Comparison of ENCODE assay signal across 8 cellular contexts in the genomic region with DNA sequence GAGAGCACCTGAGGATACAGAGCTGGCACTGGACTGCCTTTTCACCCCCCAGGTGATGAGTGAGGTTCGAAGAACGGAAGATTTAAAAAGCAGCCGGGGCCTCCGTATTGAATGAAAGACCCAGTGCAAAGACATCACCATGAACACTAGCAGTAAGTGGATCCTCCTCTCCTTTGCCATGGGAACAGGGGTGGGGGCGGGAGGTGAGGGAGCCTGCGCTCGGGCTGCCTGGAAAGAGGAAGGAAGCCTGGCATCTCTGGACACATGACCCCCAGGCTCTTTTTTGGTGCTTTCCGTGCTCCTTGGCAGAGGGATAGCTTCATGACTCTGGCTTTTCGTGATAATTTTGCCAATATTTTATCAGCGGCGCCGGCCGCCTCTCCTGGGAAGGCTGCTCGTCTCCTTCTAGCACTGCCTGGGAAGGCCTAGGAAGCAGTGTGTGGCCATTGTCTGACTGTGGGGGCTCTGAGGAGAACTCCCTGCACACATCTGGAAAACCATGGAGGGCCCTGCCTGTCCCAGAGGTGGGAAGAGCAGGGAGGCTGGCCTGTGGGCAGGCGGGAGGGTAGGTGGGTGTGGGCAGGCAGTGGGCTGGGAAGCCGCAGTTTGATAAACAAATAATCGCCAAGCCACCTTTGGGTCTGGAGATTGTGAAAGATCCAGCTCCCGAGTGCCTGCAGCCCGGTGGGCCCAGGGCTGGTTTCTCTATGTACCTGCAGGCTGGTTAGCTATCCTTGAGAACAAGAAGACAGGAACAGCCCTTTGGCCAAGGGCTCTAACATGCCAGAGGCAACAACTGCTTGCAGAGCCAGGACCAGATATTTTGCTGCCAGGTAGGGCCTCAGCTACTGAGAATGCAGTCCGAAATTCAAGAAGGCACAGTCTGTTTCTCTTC. TPM values are rescaled to one million over a fixed set of nuclear protein-coding genes. Genes with fewer than 3 reads are reported as not detected.
DNase-seq lines count a peak whose midpoint lies in the region; ATAC-seq and TF ChIP-seq lines count a peak whose summit lies in the region.

No MANE protein-coding gene starts in this region.

- TF ChIP-seq RAD21 in IMR-90 (IDR thresholded peaks at IDR 0.05; ENCODE audit: low read length): no peak

- peak overlapping the region; percentile 96 for H3K23ac ChIP-seq in IMR-90 (ENCODE audit: low read depth, low read length)

- no peaks in the 10 kb centered on the region for H4K20me1 ChIP-seq in IMR-90 (ENCODE audit: insufficient read depth, low read length)

- DNase-seq in BE2C: no peak
- peak; percentile 44 for DNase-seq in IMR-90
- no peak for DNase-seq in breast epithelium (ENCODE audit: low spot score in 2 of 2)
- DNase-seq in left kidney (ENCODE audit: low read depth, low spot score): peak; percentile 70
- DNase-seq in NCI-H146 treated with DMSO at 0.1 percent for 48 hours (lab: John Stamatoyannopoulos, UW; ENCODE audit: unreplicated experiment): no peak
- DNase-seq in COR-L47 (lab: John Stamatoyannopoulos, UW): no peak

- peaks cover 10 to 34% of the 10 kb centered on the region in 2 experiments for H3K79me1 ChIP-seq in IMR-90 (ENCODE audit: low read depth in 1 of 2, low read length in 2 of 2)

- no peaks in the 10 kb centered on the region; the same call in 1 of the 2 replicates for H3K27me3 ChIP-seq in BE2C
- H3K27me3 ChIP-seq in IMR-90 (ENCODE audit: control insufficient read depth, insufficient read depth, low read length): no peaks in the 10 kb centered on the region
- H3K27me3 ChIP-seq in breast epithelium: no peaks in the 10 kb centered on the region
- H3K27me3 ChIP-seq in stomach smooth muscle (ENCODE audit: control insufficient read depth in 1 of 2, insufficient read depth in 2 of 2, low read length in 2 of 2): peaks cover 0 to 2% of the 10 kb centered on the region in 2 donors

- WGBS in IMR-90 (ENCODE audit: extremely low coverage in 2 of 2, insufficient read length in 1 of 2), 2 experiments: 16% methylated on average over 8 of the region's 20 CpGs; no CpG with 5 or more reads in 1 of the 2 experiments

- CTCF ChIA-PET in IMR-90 (lab: Yijun Ruan, JAX): interaction anchor here (0.6 to 1.6 kb wide), 12 partner anchors 9 to 99 kb away, joined by 3 to 6 read pairs (median 3); no protein-coding TSS in a partner anchor

- in situ Hi-C loops in IMR-90 (cut with MboI; ENCODE audit: low sequenced_read_pairs): loop anchor here (5.0 kb wide), 1 partner anchor 70 kb away; no protein-coding TSS in a partner anchor

- TF ChIP-seq CTCF in BE2C (IDR thresholded peaks at IDR 0.05; ENCODE audit: low read depth, low read length) (no peak), IMR-90 (conservative IDR thresholded peaks at IDR 0.05; ENCODE audit: low read depth, low read length) (no peak), breast epithelium (IDR thresholded peaks at IDR 0.05) (no peak)

- H4K5ac ChIP-seq in IMR-90 (ENCODE audit: low read depth, low read length): peak overlapping the region; percentile 50

- POLR2A ChIA-PET in IMR-90 (lab: Charles Lee; ENCODE audit: unreplicated experiment): no interaction called here

- H3K9me3 ChIP-seq in BE2C (no peaks in the 10 kb centered on the region), IMR-90 (ENCODE audit: control insufficient read depth, insufficient read depth, low read length) (no peaks in the 10 kb centered on the region), breast epithelium (no peaks in the 10 kb centered on the region), stomach smooth muscle (ENCODE audit: control insufficient read depth in 2 of 2, low read length in 2 of 2) (no peaks in the 10 kb centered on the region)

- peak; percentile 52 for ATAC-seq in IMR-90 (ENCODE audit: low read depth)
- ATAC-seq in HG03095 (IDR thresholded peaks at IDR 0.05; ENCODE audit: unreplicated experiment): no peak

- H3K18ac ChIP-seq in IMR-90 (ENCODE audit: low read depth, low read length): peak overlapping the region; percentile 63

- H2BK20ac ChIP-seq in IMR-90 (ENCODE audit: low read depth, low read length): peak overlapping the region; percentile 74

- H2AK5ac ChIP-seq in IMR-90 (ENCODE audit: low read depth, low read length): peak overlapping the region; percentile 57

- peak overlapping the region; percentile 89 for H2AK9ac ChIP-seq in IMR-90 (replicated peaks; ENCODE audit: low read depth, low read length, poor library complexity)

- H3K9ac ChIP-seq in IMR-90 (ENCODE audit: low read depth, low read length): peak overlapping the region; percentile 73
- peak overlapping the region; percentile 42 to 47 for H3K9ac ChIP-seq in stomach smooth muscle (ENCODE audit: low read length in 2 of 2)

- intact Hi-C loops in IMR-90 (cut with micrococcal nuclease) (loop anchor here (1.0 to 10.0 kb wide), 4 partner anchors 33 to 423 kb away; partner anchors contain the start of gene GRPEL2), breast epithelium (cut with DNase I; ENCODE audit: low total_unique reads) (no loop called here)

- dilution Hi-C loops in IMR-90 (cut with HindIII; ENCODE audit: low sequenced_read_pairs, unreplicated experiment): no loop called here

- H3K14ac ChIP-seq in IMR-90 (replicated peaks; ENCODE audit: low read depth, low read length): peak overlapping the region; percentile 92

- BruUV-seq in IMR-90 (replicated peaks; lab: Mats Ljungman, UMichigan): no TSS peak

- peak overlapping the region; percentile 32; the same call in 1 of the 3 replicates for H2BK15ac ChIP-seq in IMR-90 (ENCODE audit: low read depth, low read length)

- H3K36me3 ChIP-seq in BE2C: no peaks in the 10 kb centered on the region
- no peaks in the 10 kb centered on the region for H3K36me3 ChIP-seq in IMR-90 (ENCODE audit: control insufficient read depth, insufficient read depth, low read length)
- no peaks in the 10 kb centered on the region for H3K36me3 ChIP-seq in breast epithelium
- H3K36me3 ChIP-seq in stomach smooth muscle (ENCODE audit: control insufficient read depth in 2 of 2, insufficient read depth in 2 of 2, low read length in 2 of 2): no peaks in the 10 kb centered on the region

- H4K8ac ChIP-seq in IMR-90 (ENCODE audit: low read depth in 2 of 2, low read length in 2 of 2): peak overlapping the region; percentile 79 to 80; a peak in 3 of 4 replicates

- peak overlapping the region; percentile 74 for H2BK5ac ChIP-seq in IMR-90 (ENCODE audit: low read depth, low read length, poor library complexity, severe bottlenecking)

- H3K56ac ChIP-seq in IMR-90 (ENCODE audit: extremely low read depth, insufficient read depth, low read length): peak overlapping the region; percentile 91

- H3K27ac ChIP-seq in IMR-90 (ENCODE audit: insufficient read depth, low read length) (peak overlapping the region; percentile 67), breast epithelium (peak overlapping the region; percentile 68 to 90), stomach smooth muscle (ENCODE audit: low read length) (peak overlapping the region; percentile 24)

- peak overlapping the region; percentile 71 for H3K4me3 ChIP-seq in BE2C (ENCODE audit: low read depth, low read length)
- peak overlapping the region; percentile 70 for H3K4me3 ChIP-seq in IMR-90 (ENCODE audit: insufficient read depth, low read depth, low read length)
- peak overlapping the region; percentile 65 to 80 (median 80) for H3K4me3 ChIP-seq in breast epithelium
- peak overlapping the region; percentile 68 to 79 for H3K4me3 ChIP-seq in stomach smooth muscle (ENCODE audit: low read length in 2 of 2)

- peak overlapping the region; percentile 91 for H3K4ac ChIP-seq in IMR-90 (ENCODE audit: low read depth, low read length)

- H4K91ac ChIP-seq in IMR-90 (ENCODE audit: insufficient read depth, low read depth, low read length): peak overlapping the region; percentile 96

- H3K4me2 ChIP-seq in IMR-90 (ENCODE audit: low read depth, low read length): peak overlapping the region; percentile 94

- H2AFZ ChIP-seq in IMR-90 (replicated peaks; ENCODE audit: low read length, poor library complexity): peak overlapping the region; percentile 97

- peak; percentile 11; the same call in 1 of the 2 replicates for TF ChIP-seq POLR2A in IMR-90 (IDR thresholded peaks at IDR 0.05; ENCODE audit: low read depth, low read length)
- TF ChIP-seq POLR2A in breast epithelium (IDR thresholded peaks at IDR 0.05): no peak

- H2BK120ac ChIP-seq in IMR-90 (ENCODE audit: low read depth, low read length): peak overlapping the region; percentile 98

- H3K4me1 ChIP-seq in BE2C: no peaks in the 10 kb centered on the region
- peaks cover 11% of the 10 kb centered on the region for H3K4me1 ChIP-seq in IMR-90 (ENCODE audit: control insufficient read depth, insufficient read depth, low read length)
- no peaks in the 10 kb centered on the region for H3K4me1 ChIP-seq in breast epithelium
- peaks cover 21% of the 10 kb centered on the region for H3K4me1 ChIP-seq in stomach smooth muscle (ENCODE audit: control insufficient read depth, insufficient read depth, low read length)

- H3K9me1 ChIP-seq in IMR-90 (ENCODE audit: insufficient read depth, low read length): peaks cover 10% of the 10 kb centered on the region; the same call in 1 of the 2 replicates

TF ChIP-seq in IMR-90, 13 proteins besides CTCF, POLR2A, EP300 and RAD21 (continues in another document):
- TF ChIP-seq MAZ (IDR thresholded peaks at IDR 0.05; ENCODE audit: borderline replicate concordance, low read depth, low read length) (peak; percentile 95; the same call in 1 of the 2 replicates), CEBPB (IDR thresholded peaks at IDR 0.05; ENCODE audit: low read depth, low read length) (peak; percentile 50; the same call in 1 of the 2 replicates), MXI1 (IDR thresholded peaks at IDR 0.05; ENCODE audit: borderline replicate concordance, low read depth, low read length) (0 out of 2 replicates have a peak, but pooled peaks have one; percentile 10), FOS (IDR thresholded peaks at IDR 0.05; ENCODE audit: low read depth, low read length) (no peak), BHLHE40 (IDR thresholded peaks at IDR 0.05; ENCODE audit: low read depth, low read length) (no peak), NFE2L2 (IDR thresholded peaks at IDR 0.05; ENCODE audit: low read depth, low read length) (no peak), MAFK (IDR thresholded peaks at IDR 0.05; ENCODE audit: low read depth, low read length) (no peak)

RNA-seq across cellular contexts. Expression of gene ABLIM3, which starts 0.9 kb away (rescaled TPM):
- 4.6 TPM for polyA plus RNA-seq in BE2C (2012; ENCODE audit: insufficient read depth, insufficient read length, low read depth)
- total RNA-seq in IMR-90 (2012; rRNA removed) (33.3 and 34.2 TPM in 2 replicates), breast epithelium (10 to 100 TPM; 26.3 to 61.9 (median 57.4) TPM)
- 69.9 and 71.1 TPM in 2 replicates for polyA plus RNA-seq in IMR-90 (2012; rRNA removed)
- 33.1 and 46.6 TPM in 2 replicates for polyA plus RNA-seq in IMR-90 (2012; cell fraction: cytosol; rRNA removed)
- 125 and 174 TPM in 2 replicates for polyA plus RNA-seq in IMR-90 (2012; cell fraction: nucleus; rRNA removed; ENCODE audit: low replicate concordance)

Comparison
In these comparisons a context has a peak if more than half of its experiments do, and no peak if none do; other contexts are left out.
1. DNase-seq: peak in IMR-90 (single experiment) and left kidney (single experiment); none in BE2C (single experiment), breast epithelium (0 of 2), NCI-H146 treated with DMSO at 0.1 percent for 48 hours (single experiment) and COR-L47 (single experiment).
2. H3K27ac ChIP-seq: peak in every context shown above with its lines; median percentile 79 in breast epithelium; 67 in IMR-90; 24 in stomach smooth muscle.
3. Peak in every context shown above with its lines, with median percentiles within 50 percentile points of each other: H3K4me3 ChIP-seq.